In genomic region chr2:197363998-197364397, GRCh38 we compare ENCODE assay signal across 16 cellular contexts. TPM values are rescaled to one million over a fixed set of nuclear protein-coding genes. Genes with fewer than 3 reads are reported as not detected.
DNase-seq lines count a peak whose midpoint lies in the region; ATAC-seq and TF ChIP-seq lines count a peak whose summit lies in the region.
"Had no signal": no experiment of that assay in that cellular context is flagged by ENCODE, and none has a peak within 500 bp of the region (broad histone marks: within the 10 kb centered on the region; RNA-seq: fewer than 3 reads in every experiment).

No MANE protein-coding gene starts in this region.

- BruUV-seq in A673 (replicated peaks; lab: Mats Ljungman, UMichigan): no TSS peak

- no peak overlapping the region for H3K4ac ChIP-seq in mesendoderm (ENCODE audit: low read depth, low read length)

- H3K27me3 ChIP-seq in mesendoderm (ENCODE audit: insufficient read depth, low read length, poor library complexity): no peaks in the 10 kb centered on the region
- H3K27me3 ChIP-seq in A673 (replicated peaks; ENCODE audit: insufficient read depth, low read depth, low read length, poor library complexity): no peaks in the 10 kb centered on the region

- WGBS in mesendoderm (ENCODE audit: extremely low coverage, insufficient coverage, low lambda C conversion rate): no CpG with 5 or more reads among the region's 5 CpGs

- H3K9me3 ChIP-seq in A673 (ENCODE audit: low read depth, low read length, poor library complexity, severe bottlenecking): no peaks in the 10 kb centered on the region

- H3K4me1 ChIP-seq in mesendoderm (ENCODE audit: control insufficient read depth, low read depth, low read length) (no peaks in the 10 kb centered on the region), A673 (ENCODE audit: insufficient read depth, low read length, poor library complexity, severe bottlenecking) (no peaks in the 10 kb centered on the region)

- no peak overlapping the region for H2BK5ac ChIP-seq in mesendoderm (ENCODE audit: low read length)

- H3K4me3 ChIP-seq in mesendoderm (ENCODE audit: low read length) (no peak overlapping the region), A673 (ENCODE audit: low read depth, low read length, poor library complexity, severe bottlenecking) (no peak overlapping the region)
- H3K4me3 ChIP-seq: GM12878, GM23248 had no signal

- H3K18ac ChIP-seq in mesendoderm (ENCODE audit: low read length): no peak overlapping the region

- H4K8ac ChIP-seq in mesendoderm (ENCODE audit: low read depth, low read length): no peak overlapping the region

- no peak overlapping the region for H2AK5ac ChIP-seq in mesendoderm (ENCODE audit: low read length)

- no peak overlapping the region for H3K23ac ChIP-seq in mesendoderm (ENCODE audit: low read length)

- no peak for TF ChIP-seq CTCF in A673 (conservative IDR thresholded peaks at IDR 0.05; ENCODE audit: low read depth, low read length)

- H3K9ac ChIP-seq in mesendoderm (ENCODE audit: low read length): no peak overlapping the region
- H3K9ac ChIP-seq: GM23248 had no signal

- no peak overlapping the region for H3K56ac ChIP-seq in mesendoderm (ENCODE audit: low read length)

- intact Hi-C loops in A673 (cut with micrococcal nuclease; ENCODE audit: unreplicated experiment): no loop called here

- H3K4me2 ChIP-seq in mesendoderm (ENCODE audit: low read length): no peak overlapping the region

- H3K36me3 ChIP-seq in mesendoderm (ENCODE audit: control insufficient read depth, insufficient read depth, low read length) (no peaks in the 10 kb centered on the region), A673 (ENCODE audit: insufficient read depth, low read length, poor library complexity, severe bottlenecking) (no peaks in the 10 kb centered on the region)

- POLR2A ChIA-PET in A673 (lab: Charles Lee; ENCODE audit: low non-redundant PET): no interaction called here

- DNase-seq in ELF-1 (ENCODE audit: low read depth, low spot score) (peak; percentile 21), HT-29 (ENCODE audit: low spot score) (peak; percentile 65), mesendoderm (peak; percentile 42), A673 (ENCODE audit: low spot score) (no peak)
- DNase-seq: AML-193; CD4-positive, alpha-beta T cell; DMS153; DMS79 treated with DMSO at 0.1 percent for 48 hours; GM23248; HFFc6 had no signal

- ATAC-seq in HG03280 (IDR thresholded peaks at IDR 0.05; ENCODE audit: unreplicated experiment): no peak
- ATAC-seq in GM19452 (IDR thresholded peaks at IDR 0.05; ENCODE audit: unreplicated experiment): no peak
- ATAC-seq: GM12878, HCT116 had no signal

- H3K79me1 ChIP-seq in mesendoderm (ENCODE audit: low read length): no peaks in the 10 kb centered on the region

- no peak overlapping the region for H4K5ac ChIP-seq in mesendoderm (ENCODE audit: low read length)

- H3K79me2 ChIP-seq in mesendoderm (ENCODE audit: control insufficient read depth, insufficient read depth, low read length): no peaks in the 10 kb centered on the region

- CTCF ChIA-PET in A673 (lab: Charles Lee): no interaction called here

- no peak overlapping the region for H2BK15ac ChIP-seq in mesendoderm (replicated peaks; ENCODE audit: low read depth)

- no peak overlapping the region for H2BK120ac ChIP-seq in mesendoderm (ENCODE audit: low read depth, low read length)

- H3K27ac ChIP-seq in mesendoderm (ENCODE audit: low read depth, low read length) (no peak overlapping the region), A673 (ENCODE audit: low read depth, low read length, poor library complexity, severe bottlenecking) (no peak overlapping the region)
- H3K27ac ChIP-seq: C4-2B, GM23248 had no signal

RNA-seq across cellular contexts. Expression of gene ANKRD44, which starts 53.4 kb away (rescaled TPM):
- 1.9 and 2.8 TPM in 2 replicates for total RNA-seq in HT-29 (2014; rRNA removed; shearing (Covaris generic))
- 0.53 TPM for polyA plus RNA-seq in mesendoderm (2013, experiment 1 of 2)
- 1.1 TPM for polyA plus RNA-seq in mesendoderm (2013, experiment 2 of 2)
- total RNA-seq in A673 (2021): 17.0 and 22.2 TPM in 2 replicates
- total RNA-seq: G401 had no signal
